ENCODE assay signal across 28 cellular contexts in the genomic region with DNA sequence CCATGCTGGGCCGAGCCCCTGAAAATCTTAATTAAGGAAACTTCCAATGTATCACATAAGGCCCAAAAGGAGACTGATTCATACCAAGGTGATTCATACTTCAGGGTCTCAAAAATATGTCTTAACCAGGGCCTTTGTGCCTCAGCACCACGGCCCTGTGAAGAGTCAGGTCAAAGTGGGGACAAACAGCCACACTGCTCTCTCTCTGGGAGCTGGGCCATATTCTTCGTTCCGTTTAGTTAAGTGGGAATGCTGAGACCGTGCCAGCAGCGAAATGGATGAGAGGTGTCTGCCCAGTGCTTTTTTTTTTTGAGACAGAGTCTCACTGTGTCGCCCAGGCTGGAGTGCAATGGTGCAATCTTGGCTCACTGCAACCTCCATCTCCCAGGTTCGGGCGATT. TPM values are rescaled to one million over a fixed set of nuclear protein-coding genes. Genes with fewer than 3 reads are reported as not detected.
A peak's percentile ranks its signal among the peaks of the same experiment; 100 is the strongest.
DNase-seq lines count a peak whose midpoint lies in the region; ATAC-seq and TF ChIP-seq lines count a peak whose summit lies in the region.
"Had no signal": no experiment of that assay in that cellular context is flagged by ENCODE, and none has a peak within 500 bp of the region (broad histone marks: within the 10 kb centered on the region; RNA-seq: fewer than 3 reads in every experiment).

No MANE protein-coding gene starts in this region.

- peak; percentile 38 for ATAC-seq in activated naive CD8-positive, alpha-beta T cell treated with anti-CD3 and anti-CD28 coated beads, Interleukin-2, amount 50 U/mL, for 24 hours
- ATAC-seq in right cardiac atrium (peak; percentile 57 to 72), upper lobe of right lung (peak; percentile 8), GM21576 (IDR thresholded peaks at IDR 0.05; ENCODE audit: unreplicated experiment) (no peak)
- ATAC-seq: activated T-cell treated with anti-CD3 and anti-CD28 coated beads, Interleukin-2, amount 50 U/mL, for 72 hours; GM23338; HepG2; lower lobe of right lung; naive thymus-derived CD8-positive, alpha-beta T cell; stimulated activated naive B cell treated with anti-CD40 and anti-IgM and Interleukin-4, amounts not matched to agents 10 μg/mL and 1 μg/mL and 100 μg/mL, for 72 hours; T-cell had no signal

- H3K4me1 ChIP-seq in right cardiac atrium (ENCODE audit: control insufficient read depth, insufficient read depth, low read length) (no peaks in the 10 kb centered on the region), upper lobe of right lung (peaks cover 8% of the 10 kb centered on the region)
- H3K4me1 ChIP-seq: Caco-2 had no signal

- no peaks in the 10 kb centered on the region for H3K36me3 ChIP-seq in upper lobe of right lung
- H3K36me3 ChIP-seq: lower lobe of right lung, suprapubic skin had no signal

- H3K27ac ChIP-seq in right cardiac atrium (ENCODE audit: low read length) = no peak overlapping the region
- H3K27ac ChIP-seq in upper lobe of right lung = no peak overlapping the region
- H3K27ac ChIP-seq: 22Rv1, lower lobe of right lung, suprapubic skin had no signal

- no peaks in the 10 kb centered on the region for H3K27me3 Mint-ChIP-seq in activated naive CD8-positive, alpha-beta T cell treated with anti-CD3 and anti-CD28 coated beads, Interleukin-2, amount 50 U/mL, for 24 hours
- H3K27me3 Mint-ChIP-seq in activated naive CD8-positive, alpha-beta T cell treated with anti-CD3 and anti-CD28 coated beads for 36 hours = no peaks in the 10 kb centered on the region
- H3K27me3 Mint-ChIP-seq: activated B cell treated with CpG ODN at 0.5 μM for 24 hours; naive thymus-derived CD8-positive, alpha-beta T cell; stimulated activated naive B cell treated with anti-CD40 and anti-IgM and Interleukin-4, amounts not matched to agents 10 μg/mL and 1 μg/mL and 100 μg/mL, for 72 hours; T-cell had no signal

- intact Hi-C loops in right cardiac atrium (cut with DNase I) = no loop called here
- intact Hi-C loops in upper lobe of right lung (cut with DNase I) = no loop called here

- H3K4me3 ChIP-seq in fibroblast of mammary gland (ENCODE audit: control insufficient read depth, low read depth, low read length) (no peak overlapping the region), right cardiac atrium (ENCODE audit: low read length) (no peak overlapping the region), upper lobe of right lung (no peak overlapping the region)
- H3K4me3 ChIP-seq: GM23338, lower lobe of right lung, suprapubic skin had no signal

- no peak for DNase-seq in activated naive CD8-positive, alpha-beta T cell treated with anti-CD3 and anti-CD28 coated beads, Interleukin-2, amount 50 U/mL, for 24 hours
- no peak for DNase-seq in activated naive CD8-positive, alpha-beta T cell treated with anti-CD3 and anti-CD28 coated beads for 36 hours
- DNase-seq in fibroblast of mammary gland (ENCODE audit: low read depth) (peak; percentile 74), right cardiac atrium (peak in 2 of 3 donors; percentile 61 to 76), upper lobe of right lung (no peak), GF-D8 (lab: John Stamatoyannopoulos, UW) (no peak)
- no peak for DNase-seq in activated naive CD4-positive, alpha-beta T cell treated with anti-CD3 and anti-CD28 coated beads, Interleukin-2, amount 50 U/mL, for 16 hours
- DNase-seq: activated B cell treated with CpG ODN at 0.5 μM for 24 hours; activated CD4-positive, alpha-beta T cell treated with anti-CD3 and anti-CD28 coated beads, Interleukin-2, amount 50 U/mL, for 4 hours; activated T-cell treated with anti-CD3 and anti-CD28 coated beads, Interleukin-2, amount 50 U/mL, for 72 hours; Caco-2; GDM1; Kasumi-1; lower lobe of right lung; MV-4-11; naive thymus-derived CD8-positive, alpha-beta T cell; NCI-H146; NCI-H82; occipital lobe; small intestine; stimulated activated naive B cell treated with anti-CD40 and anti-IgM and Interleukin-4, amounts not matched to agents 10 μg/mL and 1 μg/mL and 100 μg/mL, for 72 hours; T-cell had no signal

- H3K4me3 Mint-ChIP-seq in activated naive CD8-positive, alpha-beta T cell treated with anti-CD3 and anti-CD28 coated beads, Interleukin-2, amount 50 U/mL, for 24 hours = no peak overlapping the region
- H3K4me3 Mint-ChIP-seq in activated naive CD8-positive, alpha-beta T cell treated with anti-CD3 and anti-CD28 coated beads for 36 hours = no peak overlapping the region
- H3K4me3 Mint-ChIP-seq: activated B cell treated with CpG ODN at 0.5 μM for 24 hours; activated T-cell treated with anti-CD3 and anti-CD28 coated beads, Interleukin-2, amount 50 U/mL, for 72 hours; CD14-positive monocyte; GM23338; naive thymus-derived CD8-positive, alpha-beta T cell; stimulated activated naive B cell treated with anti-CD40 and anti-IgM and Interleukin-4, amounts not matched to agents 10 μg/mL and 1 μg/mL and 100 μg/mL, for 72 hours; T-cell had no signal

- H3K9me3 Mint-ChIP-seq in activated naive CD8-positive, alpha-beta T cell treated with anti-CD3 and anti-CD28 coated beads, Interleukin-2, amount 50 U/mL, for 24 hours = no peaks in the 10 kb centered on the region
- H3K9me3 Mint-ChIP-seq in activated naive CD8-positive, alpha-beta T cell treated with anti-CD3 and anti-CD28 coated beads for 36 hours = no peaks in the 10 kb centered on the region
- H3K9me3 Mint-ChIP-seq: activated B cell treated with CpG ODN at 0.5 μM for 24 hours; activated T-cell treated with anti-CD3 and anti-CD28 coated beads, Interleukin-2, amount 50 U/mL, for 72 hours; CD14-positive monocyte; GM23338; naive thymus-derived CD8-positive, alpha-beta T cell; stimulated activated naive B cell treated with anti-CD40 and anti-IgM and Interleukin-4, amounts not matched to agents 10 μg/mL and 1 μg/mL and 100 μg/mL, for 72 hours; T-cell had no signal

- no peak for TF ChIP-seq CTCF in fibroblast of mammary gland (conservative IDR thresholded peaks at IDR 0.05; ENCODE audit: control insufficient read depth, insufficient read depth, low read depth, low read length)
- TF ChIP-seq CTCF in upper lobe of right lung (IDR thresholded peaks at IDR 0.05) = no peak

- H3K27me3 ChIP-seq in right cardiac atrium (ENCODE audit: control insufficient read depth, insufficient read depth) (no peaks in the 10 kb centered on the region), upper lobe of right lung (no peaks in the 10 kb centered on the region)
- H3K27me3 ChIP-seq: suprapubic skin had no signal

- no peak overlapping the region for H3K27ac Mint-ChIP-seq in activated naive CD8-positive, alpha-beta T cell treated with anti-CD3 and anti-CD28 coated beads, Interleukin-2, amount 50 U/mL, for 24 hours
- no peak overlapping the region for H3K27ac Mint-ChIP-seq in activated naive CD8-positive, alpha-beta T cell treated with anti-CD3 and anti-CD28 coated beads for 36 hours
- H3K27ac Mint-ChIP-seq: activated B cell treated with CpG ODN at 0.5 μM for 24 hours; activated T-cell treated with anti-CD3 and anti-CD28 coated beads, Interleukin-2, amount 50 U/mL, for 72 hours; GM23338; naive thymus-derived CD8-positive, alpha-beta T cell; stimulated activated naive B cell treated with anti-CD40 and anti-IgM and Interleukin-4, amounts not matched to agents 10 μg/mL and 1 μg/mL and 100 μg/mL, for 72 hours; T-cell had no signal

- WGBS in right cardiac atrium = 67% methylated on average over 9 of the region's 9 CpGs

- peaks cover under 1% of the 10 kb centered on the region for H3K36me3 Mint-ChIP-seq in activated naive CD8-positive, alpha-beta T cell treated with anti-CD3 and anti-CD28 coated beads, Interleukin-2, amount 50 U/mL, for 24 hours (ENCODE audit: low read depth)
- H3K36me3 Mint-ChIP-seq in activated naive CD8-positive, alpha-beta T cell treated with anti-CD3 and anti-CD28 coated beads for 36 hours = no peaks in the 10 kb centered on the region
- H3K36me3 Mint-ChIP-seq: T-cell had no signal

- peaks cover 3% of the 10 kb centered on the region for H3K4me1 Mint-ChIP-seq in activated naive CD8-positive, alpha-beta T cell treated with anti-CD3 and anti-CD28 coated beads, Interleukin-2, amount 50 U/mL, for 24 hours
- peaks cover 2% of the 10 kb centered on the region for H3K4me1 Mint-ChIP-seq in activated naive CD8-positive, alpha-beta T cell treated with anti-CD3 and anti-CD28 coated beads for 36 hours

- H3K9me3 ChIP-seq in right cardiac atrium (ENCODE audit: control insufficient read depth, low read length) (no peaks in the 10 kb centered on the region), upper lobe of right lung (no peaks in the 10 kb centered on the region)
- H3K9me3 ChIP-seq: Caco-2, lower lobe of right lung, suprapubic skin had no signal

RNA-seq across cellular contexts. Expression of gene PTMA, which starts 9.3 kb away (rescaled TPM):
- 1,000 to 10,000 TPM; 2,595 to 2,627 TPM for total RNA-seq in activated naive CD8-positive, alpha-beta T cell treated with anti-CD3 and anti-CD28 coated beads for 36 hours
- total RNA-seq in right cardiac atrium = 100 to 1,000 TPM; 231 to 324 (median 314) TPM
- polyA plus RNA-seq in right cardiac atrium = 480 TPM
- 744 TPM for total RNA-seq in upper lobe of right lung

Comparison
In these comparisons a context has a peak if more than half of its experiments do, and no peak if none do; other contexts are left out.
1. DNase-seq: peak in fibroblast of mammary gland (single experiment) and right cardiac atrium (2 of 3); none in activated naive CD8-positive, alpha-beta T cell treated with anti-CD3 and anti-CD28 coated beads, Interleukin-2, amount 50 U/mL, for 24 hours (single experiment), activated naive CD8-positive, alpha-beta T cell treated with anti-CD3 and anti-CD28 coated beads for 36 hours (single experiment), upper lobe of right lung (single experiment), activated naive CD4-positive, alpha-beta T cell treated with anti-CD3 and anti-CD28 coated beads, Interleukin-2, amount 50 U/mL, for 16 hours (single experiment) and GF-D8 (single experiment).